Comparison of ENCODE assay signal across 8 cellular contexts in the genomic region with DNA sequence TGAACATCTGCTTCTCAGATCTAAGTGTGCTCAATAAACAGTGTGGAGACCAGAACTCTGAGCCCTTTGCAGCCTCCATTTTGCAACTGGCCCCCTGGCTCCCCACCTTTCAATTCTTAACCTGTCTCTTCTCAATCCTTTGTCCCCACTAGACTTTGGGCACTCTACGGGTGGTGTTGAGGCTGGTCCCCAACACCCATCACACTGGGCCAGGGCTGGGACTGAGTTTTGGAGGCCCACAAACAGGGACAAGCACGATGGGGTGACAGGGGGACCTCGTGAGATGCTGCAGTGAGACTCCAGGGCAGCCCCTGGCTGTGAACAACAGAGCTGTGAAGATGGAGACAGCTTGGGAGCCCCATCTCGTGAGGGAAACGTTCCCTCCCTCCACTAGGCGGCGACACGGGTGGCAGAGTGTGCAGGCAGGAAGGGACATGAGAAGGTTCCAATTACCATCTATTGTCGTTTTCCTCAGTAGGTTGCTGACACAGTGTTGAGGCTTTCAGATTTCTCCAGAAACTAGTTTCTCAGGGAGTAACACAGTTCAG. TPM values are rescaled to one million over a fixed set of nuclear protein-coding genes. Genes with fewer than 3 reads are reported as not detected.
A peak's percentile ranks its signal among the peaks of the same experiment; 100 is the strongest.
DNase-seq lines count a peak whose midpoint lies in the region; ATAC-seq, FAIRE-seq and TF ChIP-seq lines count a peak whose summit lies in the region.

No MANE protein-coding gene starts in this region.

- peak; percentile 62 for DNase-seq in EH (ENCODE audit: low read depth)
- peak; percentile 16 to 23 for DNase-seq in Kasumi-1 (lab: John Stamatoyannopoulos, UW)
- DNase-seq in activated CD4-positive, alpha-beta T cell treated with anti-CD3 and anti-CD28 coated beads, Interleukin-2, amount 50 U/mL, for 4 hours = peak; percentile 71 to 73
- peak; percentile 32 for DNase-seq in endothelial cell of umbilical vein (ENCODE audit: low read depth, low spot score)
- DNase-seq in RCC 7860 (ENCODE audit: low spot score) = no peak
- DNase-seq in MV-4-11 (lab: John Stamatoyannopoulos, UW) = no peak

- H3K4me2 ChIP-seq in endothelial cell of umbilical vein (ENCODE audit: insufficient read depth, low read length) (peak overlapping the region; percentile 63), parathyroid adenoma (ENCODE audit: low read length) (no peak overlapping the region)

- no peak overlapping the region for H3K27ac ChIP-seq in endothelial cell of umbilical vein (ENCODE audit: insufficient read depth, low read depth, low read length)
- no peak overlapping the region for H3K27ac ChIP-seq in parathyroid adenoma

- POLR2A ChIA-PET in endothelial cell of umbilical vein (lab: Charles Lee) = no interaction called here

- dilution Hi-C loops in endothelial cell of umbilical vein (cut with MboI; ENCODE audit: extremely low pct_ligation_motif_present, low sequenced_read_pairs) = no loop called here

- H3K4me3 ChIP-seq in endothelial cell of umbilical vein (replicated peaks in 1 of 3; ENCODE audit: insufficient read depth in 1 of 3, low read depth in 1 of 3, low read length in 3 of 3) (no peak overlapping the region), parathyroid adenoma (ENCODE audit: low read depth, low read length) (no peak overlapping the region)

- no peak for ATAC-seq in GM19467 (IDR thresholded peaks at IDR 0.05; ENCODE audit: unreplicated experiment)

- H3K36me3 ChIP-seq in endothelial cell of umbilical vein (ENCODE audit: control insufficient read depth in 2 of 2, extremely low read depth in 1 of 2, insufficient read depth in 2 of 2, low read length in 2 of 2) (peaks cover 0 to 2% of the 10 kb centered on the region in 2 experiments), parathyroid adenoma (ENCODE audit: control insufficient read depth, insufficient read depth, low read length) (no peaks in the 10 kb centered on the region)

- no TSS peak for BruUV-seq in endothelial cell of umbilical vein (replicated peaks; lab: Mats Ljungman, UMichigan)

- FAIRE-seq in endothelial cell of umbilical vein (lab: Jason Lieb, UNC) = peak; percentile 85
- no peak for FAIRE-seq in RCC 7860 (lab: Jason Lieb, UNC)

- CTCF ChIA-PET in endothelial cell of umbilical vein (lab: Charles Lee) = interaction anchor here (0.5 to 4.3 kb wide), 6 partner anchors 10 to 319 kb away, joined by 3 to 22 read pairs (median 6); partner anchors contain the start of gene CAPN10

- intact Hi-C loops in endothelial cell of umbilical vein (cut with micrococcal nuclease) = no loop called here

- peak; percentile 56 to 57 for TF ChIP-seq CTCF in endothelial cell of umbilical vein (IDR thresholded peaks at IDR 0.05; ENCODE audit: extremely low read depth in 1 of 2, insufficient read depth in 1 of 2, low read depth in 1 of 2, low read length in 2 of 2)
- TF ChIP-seq CTCF in parathyroid adenoma (IDR thresholded peaks at IDR 0.05) = peak; percentile 35

- H3K79me2 ChIP-seq in endothelial cell of umbilical vein (ENCODE audit: control insufficient read depth, insufficient read depth, low read length) (peaks cover 13% of the 10 kb centered on the region), parathyroid adenoma (peaks cover 35% of the 10 kb centered on the region)

- no peak overlapping the region for H2AFZ ChIP-seq in endothelial cell of umbilical vein (ENCODE audit: low read depth, low read length)
- no peak overlapping the region for H2AFZ ChIP-seq in parathyroid adenoma

- TF ChIP-seq POLR2A in endothelial cell of umbilical vein (IDR thresholded peaks at IDR 0.05; ENCODE audit: low read depth, low read length) = no peak

- H3K9me3 ChIP-seq in endothelial cell of umbilical vein (replicated peaks; ENCODE audit: control insufficient read depth, insufficient read depth, low read length) = no peaks in the 10 kb centered on the region
- no peaks in the 10 kb centered on the region for H3K9me3 ChIP-seq in parathyroid adenoma (ENCODE audit: control insufficient read depth, low read length)

- no peaks in the 10 kb centered on the region for H4K20me1 ChIP-seq in endothelial cell of umbilical vein (replicated peaks; ENCODE audit: control insufficient read depth, extremely low read depth, insufficient read depth, low read length)

- H3K27me3 ChIP-seq in endothelial cell of umbilical vein (ENCODE audit: control insufficient read depth in 2 of 2, insufficient read depth in 2 of 2, low read length in 2 of 2) (no peaks in the 10 kb centered on the region), parathyroid adenoma (ENCODE audit: control insufficient read depth, insufficient read depth, low read length) (no peaks in the 10 kb centered on the region)

- no peaks in the 10 kb centered on the region for H3K9me1 ChIP-seq in endothelial cell of umbilical vein (replicated peaks; ENCODE audit: control insufficient read depth, extremely low read depth, insufficient read depth, low read length)

- no peak overlapping the region for H3K9ac ChIP-seq in endothelial cell of umbilical vein (replicated peaks; ENCODE audit: extremely low read depth, insufficient read depth, low read length)
- H3K9ac ChIP-seq in parathyroid adenoma = no peak overlapping the region

- H3K4me1 ChIP-seq in endothelial cell of umbilical vein (ENCODE audit: control insufficient read depth, extremely low read depth, insufficient read depth, low read length) (peaks cover 26% of the 10 kb centered on the region), parathyroid adenoma (peaks cover 13% of the 10 kb centered on the region)

TF ChIP-seq in endothelial cell of umbilical vein, 7 proteins besides CTCF, POLR2A, EP300 and RAD21:
- no peak for TF ChIP-seq MYC (IDR thresholded peaks at IDR 0.05; ENCODE audit: low read depth, low read length)
- no peak for TF ChIP-seq FOS (IDR thresholded peaks at IDR 0.05; ENCODE audit: borderline replicate concordance, insufficient read depth, low read length)
- TF ChIP-seq POLR2AphosphoS5 (IDR thresholded peaks at IDR 0.05; ENCODE audit: insufficient read depth, low read depth, low read length) = no peak
- TF ChIP-seq, protein P1, sequence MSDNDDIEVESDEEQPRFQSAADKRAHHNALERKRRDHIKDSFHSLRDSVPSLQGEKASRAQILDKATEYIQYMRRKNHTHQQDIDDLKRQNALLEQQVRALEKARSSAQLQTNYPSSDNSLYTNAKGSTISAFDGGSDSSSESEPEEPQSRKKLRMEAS (IDR thresholded peaks at IDR 0.05; ENCODE audit: insufficient read depth, insufficient read length) = no peak
- TF ChIP-seq JUN (IDR thresholded peaks at IDR 0.05; ENCODE audit: borderline replicate concordance, insufficient read depth, insufficient read length, low read depth) = no peak
- TF ChIP-seq GATA2 (IDR thresholded peaks at IDR 0.05; ENCODE audit: insufficient read depth, insufficient read length, low read depth, low read length) = no peak
- TF ChIP-seq EZH2 (IDR thresholded peaks at IDR 0.05; ENCODE audit: borderline replicate concordance, low read depth, low read length, severe bottlenecking) = no peak

RNA-seq across cellular contexts. Expression of gene ANKMY1, which starts 1.2 kb away (rescaled TPM):
- total RNA-seq in endothelial cell of umbilical vein = 12.2 and 16.0 TPM in 2 replicates
- polyA plus RNA-seq in endothelial cell of umbilical vein = 7.7 and 9.0 TPM in 2 replicates
- 3.4 and 5.0 TPM in 2 replicates for polyA plus RNA-seq in endothelial cell of umbilical vein (2011; cell fraction: cytosol; rRNA removed)
- 19.7 and 27.1 TPM in 2 replicates for polyA plus RNA-seq in endothelial cell of umbilical vein (2011; cell fraction: nucleus; rRNA removed)
- 7.6 and 8.0 TPM in 2 replicates for polyA plus RNA-seq in endothelial cell of umbilical vein (2012)
- 10.6 and 13.9 TPM in 2 replicates for polyA minus RNA-seq in endothelial cell of umbilical vein
- 9.9 TPM for polyA minus RNA-seq in endothelial cell of umbilical vein (2011; cell fraction: cytosol; rRNA and poly(A)+ RNA removed)
- 25.4 and 27.0 TPM in 2 replicates for polyA minus RNA-seq in endothelial cell of umbilical vein (2011; cell fraction: nucleus; rRNA and poly(A)+ RNA removed)

RNA-seq across cellular contexts. Expression of gene DUSP28, which starts 3.5 kb away (rescaled TPM):
- 2.1 and 2.2 TPM in 2 replicates for total RNA-seq in endothelial cell of umbilical vein
- 4.3 and 5.7 TPM in 2 replicates for polyA plus RNA-seq in endothelial cell of umbilical vein
- 2.2 and 3.2 TPM in 2 replicates for polyA plus RNA-seq in endothelial cell of umbilical vein (2011; cell fraction: cytosol; rRNA removed)
- 3.0 and 3.8 TPM in 2 replicates for polyA plus RNA-seq in endothelial cell of umbilical vein (2011; cell fraction: nucleus; rRNA removed)
- 3.0 and 3.8 TPM in 2 replicates for polyA plus RNA-seq in endothelial cell of umbilical vein (2012)
- 1.4 and 4.7 TPM in 2 replicates for polyA minus RNA-seq in endothelial cell of umbilical vein
- polyA minus RNA-seq in endothelial cell of umbilical vein (2011; cell fraction: cytosol; rRNA and poly(A)+ RNA removed) = 0.51 TPM
- polyA minus RNA-seq in endothelial cell of umbilical vein (2011; cell fraction: nucleus; rRNA and poly(A)+ RNA removed) = 3.1 and 4.6 TPM in 2 replicates

RNA-seq across cellular contexts. Expression of gene RNPEPL1, which starts 11.7 kb away (rescaled TPM):
- 62.1 and 67.1 TPM in 2 replicates for total RNA-seq in endothelial cell of umbilical vein
- 35.8 and 47.3 TPM in 2 replicates for polyA plus RNA-seq in endothelial cell of umbilical vein
- 27.5 and 41.8 TPM in 2 replicates for polyA plus RNA-seq in endothelial cell of umbilical vein (2011; cell fraction: cytosol; rRNA removed)
- 45.9 and 55.5 TPM in 2 replicates for polyA plus RNA-seq in endothelial cell of umbilical vein (2011; cell fraction: nucleus; rRNA removed)
- 42.5 and 75.3 TPM in 2 replicates for polyA plus RNA-seq in endothelial cell of umbilical vein (2012)
- polyA minus RNA-seq in endothelial cell of umbilical vein = 17.3 and 23.2 TPM in 2 replicates
- polyA minus RNA-seq in endothelial cell of umbilical vein (2011; cell fraction: cytosol; rRNA and poly(A)+ RNA removed) = 28.5 TPM
- polyA minus RNA-seq in endothelial cell of umbilical vein (2011; cell fraction: nucleus; rRNA and poly(A)+ RNA removed) = 14.5 and 21.9 TPM in 2 replicates

RNA-seq across cellular contexts. Expression of gene CAPN10, which starts 29.9 kb away (rescaled TPM):
- total RNA-seq in endothelial cell of umbilical vein = 37.9 and 39.9 TPM in 2 replicates
- polyA plus RNA-seq in endothelial cell of umbilical vein = 25.2 and 36.7 TPM in 2 replicates
- polyA plus RNA-seq in endothelial cell of umbilical vein (2011; cell fraction: cytosol; rRNA removed) = 13.1 and 20.9 TPM in 2 replicates
- polyA plus RNA-seq in endothelial cell of umbilical vein (2011; cell fraction: nucleus; rRNA removed) = 116 and 147 TPM in 2 replicates
- polyA plus RNA-seq in endothelial cell of umbilical vein (2012) = 20.9 and 28.5 TPM in 2 replicates
- 11.4 and 20.2 TPM in 2 replicates for polyA minus RNA-seq in endothelial cell of umbilical vein
- 6.3 TPM for polyA minus RNA-seq in endothelial cell of umbilical vein (2011; cell fraction: cytosol; rRNA and poly(A)+ RNA removed)
- 21.9 and 32.9 TPM in 2 replicates for polyA minus RNA-seq in endothelial cell of umbilical vein (2011; cell fraction: nucleus; rRNA and poly(A)+ RNA removed)

Comparison
In these comparisons a context has a peak if more than half of its experiments do, and no peak if none do; other contexts are left out.
1. DNase-seq: peak in EH (single experiment), Kasumi-1 (2 of 2), activated CD4-positive, alpha-beta T cell treated with anti-CD3 and anti-CD28 coated beads, Interleukin-2, amount 50 U/mL, for 4 hours (2 of 2) and endothelial cell of umbilical vein (single experiment); none in RCC 7860 (single experiment) and MV-4-11 (single experiment).